29 cellular contexts compared by ENCODE assay signal in the genomic region with DNA sequence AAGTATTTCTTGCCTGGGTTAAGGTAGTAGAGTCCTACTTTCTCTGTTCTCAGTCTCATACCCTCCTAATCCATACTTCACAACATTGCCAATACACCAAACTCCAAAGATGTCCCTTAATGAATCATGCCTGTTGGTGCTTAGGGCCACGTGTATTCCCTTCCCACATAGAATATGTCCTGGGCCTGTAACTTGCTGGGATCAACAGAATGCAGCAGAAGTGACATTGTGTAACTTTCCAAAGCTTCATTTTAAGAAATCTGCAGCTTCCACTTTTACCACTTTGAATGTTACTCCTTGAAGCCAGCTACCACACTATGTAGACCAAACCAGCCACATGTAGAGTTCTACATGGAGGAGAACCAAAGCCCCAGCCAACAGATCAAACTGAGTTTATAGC. TPM values are rescaled to one million over a fixed set of nuclear protein-coding genes. Genes with fewer than 3 reads are reported as not detected.
DNase-seq lines count a peak whose midpoint lies in the region; ATAC-seq, FAIRE-seq and TF ChIP-seq lines count a peak whose summit lies in the region.
"Had no signal": no experiment of that assay in that cellular context is flagged by ENCODE, and none has a peak within 500 bp of the region (broad histone marks: within the 10 kb centered on the region; RNA-seq: fewer than 3 reads in every experiment).

No MANE protein-coding gene starts in this region.

- H3K27me3 Mint-ChIP-seq in MCF 10A (ENCODE audit: insufficient read depth, unreplicated experiment), result no peaks in the 10 kb centered on the region

- CTCF ChIA-PET in MCF 10A (lab: Yijun Ruan, JAX), result interaction anchor here (0.5 to 3.5 kb wide), 6 partner anchors 23 to 163 kb away, joined by 3 to 20 read pairs (median 4); no protein-coding TSS in a partner anchor

- no peak overlapping the region for H3K4me3 Mint-ChIP-seq in MCF 10A (ENCODE audit: unreplicated experiment)
- H3K4me3 Mint-ChIP-seq: B cell had no signal

- in situ Hi-C loops in brain microvascular endothelial cell (cut with HindIII; ENCODE audit: low pct_ligation_motif_present, low sequenced_read_pairs), result no loop called here

- H3F3A ChIP-seq in smooth muscle cell (ENCODE audit: low read depth), result no peaks in the 10 kb centered on the region

- no peaks in the 10 kb centered on the region for H3K27me3 ChIP-seq in breast epithelium
- H3K27me3 ChIP-seq in keratinocyte (ENCODE audit: control insufficient read depth, extremely low read depth, insufficient read depth, low read length), result no peaks in the 10 kb centered on the region
- H3K27me3 ChIP-seq in smooth muscle cell (ENCODE audit: low read depth), result no peaks in the 10 kb centered on the region
- no peaks in the 10 kb centered on the region for H3K27me3 ChIP-seq in brain microvascular endothelial cell (replicated peaks)
- H3K27me3 ChIP-seq: SJSA1 had no signal

- H3K36me3 ChIP-seq in breast epithelium (no peaks in the 10 kb centered on the region), keratinocyte (ENCODE audit: control insufficient read depth in 2 of 2, extremely low read depth in 1 of 2, insufficient read depth in 2 of 2, low read length in 2 of 2) (no peaks in the 10 kb centered on the region), smooth muscle cell (ENCODE audit: low read depth) (no peaks in the 10 kb centered on the region), brain microvascular endothelial cell (replicated peaks) (no peaks in the 10 kb centered on the region)
- H3K36me3 ChIP-seq: SJSA1 had no signal

- H4K20me1 ChIP-seq in keratinocyte (ENCODE audit: control insufficient read depth, extremely low read depth, insufficient read depth, low read length), result no peaks in the 10 kb centered on the region
- no peaks in the 10 kb centered on the region for H4K20me1 ChIP-seq in smooth muscle cell (ENCODE audit: low read depth)

- 92% methylated on average over 1 of the region's 1 CpG for whole genome bisulfite sequencing in smooth muscle cell (ENCODE audit: low lambda C conversion rate)

- no peak for DNase-seq in MCF 10A (ENCODE audit: unreplicated experiment)
- DNase-seq in breast epithelium (ENCODE audit: low spot score in 2 of 2), result no peak
- DNase-seq in keratinocyte (ENCODE audit: low read depth, low spot score), result no peak
- DNase-seq in smooth muscle cell (lab: John Stamatoyannopoulos, UW; ENCODE audit: unreplicated experiment), result no peak
- no peak for DNase-seq in brain microvascular endothelial cell
- DNase-seq in putamen (ENCODE audit: low spot score), result no peak
- DNase-seq: DMS153, DND-41, Kasumi-1, MV-4-11, NCI-H1105, NCI-H1436 treated with DMSO at 0.1 percent for 48 hours, NCI-H1930, NCI-H2107, NCI-H446, NCI-H524 treated with DMSO at 0.1 percent for 48 hours, NCI-H774, Right ventricle myocardium superior had no signal

- H3K4me2 ChIP-seq in keratinocyte (ENCODE audit: control insufficient read depth, extremely low read depth, insufficient read depth, low read depth, low read length) (no peak overlapping the region), smooth muscle cell (no peak overlapping the region)

- H3K9me3 ChIP-seq in breast epithelium (peaks cover under 1% of the 10 kb centered on the region in 2 donors), keratinocyte (ENCODE audit: control insufficient read depth, low read depth, low read length) (no peaks in the 10 kb centered on the region), smooth muscle cell (replicated peaks; ENCODE audit: low read depth) (no peaks in the 10 kb centered on the region)
- H3K9me3 ChIP-seq: SJSA1 had no signal

- H3K27ac ChIP-seq in breast epithelium (no peak overlapping the region), keratinocyte (ENCODE audit: control insufficient read depth, insufficient read depth, low read length) (peak overlapping the region; percentile 42), smooth muscle cell (ENCODE audit: low read depth) (peak overlapping the region; percentile 23), brain microvascular endothelial cell (no peak overlapping the region)
- H3K27ac ChIP-seq: 22Rv1, C4-2B, SJSA1 had no signal

- TF ChIP-seq POLR2A in breast epithelium (IDR thresholded peaks at IDR 0.05), result no peak

- H3K79me2 ChIP-seq in keratinocyte (ENCODE audit: control insufficient read depth, insufficient read depth, low read length) (no peaks in the 10 kb centered on the region), smooth muscle cell (ENCODE audit: low read depth) (no peaks in the 10 kb centered on the region)

- no peak for FAIRE-seq in keratinocyte (lab: Jason Lieb, UNC)
- FAIRE-seq: GM12892, GM19239, HepG2, K562 had no signal

- no peak overlapping the region for H2AFZ ChIP-seq in keratinocyte (ENCODE audit: control insufficient read depth, low read length)
- H2AFZ ChIP-seq in smooth muscle cell (ENCODE audit: low read depth), result no peak overlapping the region

- no peaks in the 10 kb centered on the region for H3K4me1 ChIP-seq in breast epithelium
- peaks cover 15% of the 10 kb centered on the region for H3K4me1 ChIP-seq in keratinocyte (ENCODE audit: control insufficient read depth, extremely low read depth, insufficient read depth, low read length)
- no peaks in the 10 kb centered on the region for H3K4me1 ChIP-seq in smooth muscle cell (ENCODE audit: low read depth)
- H3K4me1 ChIP-seq: SJSA1 had no signal

- H3K4me3 ChIP-seq in breast epithelium (no peak overlapping the region), keratinocyte (ENCODE audit: control insufficient read depth in 2 of 3, extremely low read depth in 1 of 3, insufficient read depth in 2 of 3, low read depth in 1 of 3, low read length in 3 of 3) (no peak overlapping the region), smooth muscle cell (no peak overlapping the region), brain microvascular endothelial cell (ENCODE audit: low read depth, low read length) (no peak overlapping the region)
- H3K4me3 ChIP-seq: K562, SJSA1 had no signal

- no peak for TF ChIP-seq CTCF in MCF 10A (IDR thresholded peaks at IDR 0.05; ENCODE audit: unreplicated experiment)
- no peak for TF ChIP-seq CTCF in breast epithelium (IDR thresholded peaks at IDR 0.05)
- no peak for TF ChIP-seq CTCF in keratinocyte (optimal IDR thresholded peaks at IDR 0.05 in 1 of 3, IDR thresholded peaks at IDR 0.05 in 1 of 3, conservative IDR thresholded peaks at IDR 0.05 in 1 of 3; ENCODE audit: extremely low read depth in 1 of 3, insufficient read depth in 2 of 3, low read length in 3 of 3)
- TF ChIP-seq CTCF in smooth muscle cell (IDR thresholded peaks at IDR 0.05; ENCODE audit: borderline replicate concordance, insufficient read depth, poor library complexity, severe bottlenecking), result no peak
- no peak for TF ChIP-seq CTCF in brain microvascular endothelial cell (IDR thresholded peaks at IDR 0.05; ENCODE audit: low read depth, low read length, missing control alignments)

- dilution Hi-C loops in keratinocyte (cut with MboI; ENCODE audit: extremely low pct_ligation_motif_present, low sequenced_read_pairs), result no loop called here

- H3K9ac ChIP-seq in keratinocyte (ENCODE audit: control insufficient read depth, extremely low read depth, insufficient read depth, low read length) (peak overlapping the region; percentile 4), smooth muscle cell (ENCODE audit: low read depth) (no peak overlapping the region)

- no peaks in the 10 kb centered on the region for H3K9me3 Mint-ChIP-seq in MCF 10A (ENCODE audit: unreplicated experiment)

- intact Hi-C loops in MCF 10A (cut with micrococcal nuclease), result loop anchor here (1.0 kb wide), 1 partner anchor 36 kb away; no protein-coding TSS in a partner anchor
- intact Hi-C loops in breast epithelium (cut with DNase I; ENCODE audit: low total_unique reads), result loop anchor here (5.0 kb wide), 1 partner anchor 1362 kb away; no protein-coding TSS in a partner anchor

- POLR2A ChIA-PET in MCF 10A (lab: Yijun Ruan, JAX), result no interaction called here

- H3K27ac Mint-ChIP-seq in MCF 10A (ENCODE audit: low read depth, unreplicated experiment), result peak overlapping the region; percentile 70
- H3K27ac Mint-ChIP-seq: B cell had no signal

- ATAC-seq in GM21367 (IDR thresholded peaks at IDR 0.05; ENCODE audit: unreplicated experiment), result no peak
- ATAC-seq: HepG2, K562 had no signal

- peaks cover 4% of the 10 kb centered on the region for H3K36me3 Mint-ChIP-seq in MCF 10A (ENCODE audit: insufficient read depth, unreplicated experiment)

- H3K9me1 ChIP-seq in keratinocyte (ENCODE audit: control insufficient read depth, extremely low read depth, insufficient read depth, low read length), result no peaks in the 10 kb centered on the region

- BruUV-seq in MCF 10A (replicated peaks; lab: Mats Ljungman, UMichigan), result no TSS peak

- H3K4me1 Mint-ChIP-seq in MCF 10A (ENCODE audit: insufficient read depth, unreplicated experiment), result peaks cover 14% of the 10 kb centered on the region

RNA-seq across cellular contexts. Expression of a gene that starts 58.5 kb away (rescaled TPM):
- total RNA-seq in MCF 10A (2022), result 0.61 TPM in 1 of 2 replicates, not detected in the other
- total RNA-seq in breast epithelium, result 10 to 100 TPM in 2 of 3 donors, 1 to 10 TPM in 1; 8.9 to 13.4 (median 10.7) TPM
- polyA plus RNA-seq in keratinocyte, result 0.21 TPM in 1 of 3 replicates, not detected in the others
- not detected for polyA plus RNA-seq in keratinocyte (2011; ENCODE audit: low read depth)
- polyA plus RNA-seq in keratinocyte (2011; cell fraction: cytosol; rRNA removed), result not detected in 2 replicates
- polyA plus RNA-seq in keratinocyte (2011; cell fraction: nucleus; rRNA removed), result not detected in 2 replicates
- not detected in 2 replicates for polyA plus RNA-seq in keratinocyte (2012; ENCODE audit: low replicate concordance)
- polyA minus RNA-seq in keratinocyte, result not detected in 3 replicates
- polyA minus RNA-seq in keratinocyte (2011; cell fraction: cytosol; rRNA and poly(A)+ RNA removed), result not detected
- not detected in 2 replicates for polyA minus RNA-seq in keratinocyte (2011; cell fraction: nucleus; rRNA and poly(A)+ RNA removed)
- total RNA-seq in smooth muscle cell, result not detected in 2 replicates
- polyA plus RNA-seq in smooth muscle cell, result not detected in 2 replicates
- total RNA-seq: HepG2, HT1080, M059J, SJSA1 had no signal

Comparison
In these comparisons a context has a peak if more than half of its experiments do, and no peak if none do; other contexts are left out.
1. H3K27ac ChIP-seq: peak in keratinocyte (single experiment) and smooth muscle cell (single experiment); none in breast epithelium (0 of 2) and brain microvascular endothelial cell (single experiment).